44 cellular contexts compared by ENCODE assay signal in genomic region chr9:87859786-87860185, GRCh38. TPM values are rescaled to one million over a fixed set of nuclear protein-coding genes. Genes with fewer than 3 reads are reported as not detected.
"Had no signal": no experiment of that assay in that cellular context is flagged by ENCODE, and none has a peak within 500 bp of the region (broad histone marks: within the 10 kb centered on the region; RNA-seq: fewer than 3 reads in every experiment).

No MANE protein-coding gene starts in this region.

- H3K36me3 ChIP-seq: adrenal gland, ascending aorta, brain microvascular endothelial cell, breast epithelium, cardiac muscle cell had no signal

- H3K27me3 ChIP-seq: adrenal gland, ascending aorta, body of pancreas, brain microvascular endothelial cell, breast epithelium, cardiac muscle cell had no signal

- H3K4me3 Mint-ChIP-seq: activated naive CD4-positive, alpha-beta T cell treated with anti-CD3 and anti-CD28 coated beads for 36 hours; activated naive CD4-positive, alpha-beta T cell treated with anti-CD3 and anti-CD28 coated beads, Interleukin-2, amount 10 ng/mL, durations not matched to agents 7 days and 5 days; activated naive CD4-positive, alpha-beta T cell treated with anti-CD3 and anti-CD28 coated beads, Interleukin-2, amount 50 U/mL, for 24 hours; activated naive CD8-positive, alpha-beta T cell; activated naive CD8-positive, alpha-beta T cell treated with anti-CD3 and anti-CD28 coated beads for 36 hours; activated naive CD8-positive, alpha-beta T cell treated with anti-CD3 and anti-CD28 coated beads, Interleukin-2, amount 10 ng/mL, durations not matched to agents 7 days and 5 days; activated naive CD8-positive, alpha-beta T cell treated with anti-CD3 and anti-CD28 coated beads, Interleukin-2, amount 50 U/mL, for 24 hours; activated T-cell treated with anti-CD3 and anti-CD28 coated beads, Interleukin-2, amount 50 U/mL, for 24 hours; activated T-cell treated with anti-CD3 and anti-CD28 coated beads, Interleukin-2, amount 50 U/mL, for 4 hours; activated T-cell treated with anti-CD3 and anti-CD28 coated beads, Interleukin-2, amount 50 U/mL, for 72 hours; activated T-helper 1 cell treated with anti-CD3 and anti-CD28 coated beads, Interleukin-12 subunit alpha, Interleukin-12 subunit beta, Interleukin-2, Interleukin-4 antibody, amounts not matched to agents 30 ng/mL and 10 ng/mL and 1 ng/mL, durations not matched to agents 14 hours and 24 hours and 36 hours; activated T-helper 17 cell treated with anti-CD3 and anti-CD28 coated beads, Interleukin-2, amount 50 U/mL, for 72 hours; brain; central memory CD8-positive, alpha-beta T cell had no signal

- H3K27ac Mint-ChIP-seq: activated naive CD4-positive, alpha-beta T cell treated with anti-CD3 and anti-CD28 coated beads for 36 hours; activated naive CD4-positive, alpha-beta T cell treated with anti-CD3 and anti-CD28 coated beads, Interleukin-2, amount 10 ng/mL, durations not matched to agents 7 days and 5 days; activated naive CD4-positive, alpha-beta T cell treated with anti-CD3 and anti-CD28 coated beads, Interleukin-2, amount 50 U/mL, for 24 hours; activated naive CD4-positive, alpha-beta T cell treated with anti-CD3 and anti-CD28 coated beads, Interleukin-2, amount 50 U/mL, for 72 hours; activated naive CD8-positive, alpha-beta T cell; activated naive CD8-positive, alpha-beta T cell treated with anti-CD3 and anti-CD28 coated beads for 36 hours; activated naive CD8-positive, alpha-beta T cell treated with anti-CD3 and anti-CD28 coated beads, Interleukin-2, amount 10 ng/mL, durations not matched to agents 7 days and 5 days; activated naive CD8-positive, alpha-beta T cell treated with anti-CD3 and anti-CD28 coated beads, Interleukin-2, amount 50 U/mL, for 24 hours; activated T-cell treated with anti-CD3 and anti-CD28 coated beads, Interleukin-2, amount 50 U/mL, for 24 hours; activated T-cell treated with anti-CD3 and anti-CD28 coated beads, Interleukin-2, amount 50 U/mL, for 72 hours; activated T-helper 1 cell treated with anti-CD3 and anti-CD28 coated beads, Interleukin-12 subunit alpha, Interleukin-12 subunit beta, Interleukin-2, Interleukin-4 antibody, amounts not matched to agents 30 ng/mL and 10 ng/mL and 1 ng/mL, durations not matched to agents 14 hours and 24 hours and 36 hours; activated T-helper 17 cell treated with anti-CD3 and anti-CD28 coated beads, Interleukin-2, amount 50 U/mL, for 72 hours; activated T-helper 2 cell treated with anti-CD3 and anti-CD28 coated beads, Interferon-gamma antibody, Interleukin-2, Interleukin-4, amounts not matched to agents 10 μg/mL and 5 μg/mL and 100 μg/mL, durations not matched to agents 14 hours and 24 hours and 36 hours; brain had no signal

- H3K27ac ChIP-seq: adrenal gland, ascending aorta, body of pancreas, brain microvascular endothelial cell, breast epithelium, cardiac muscle cell had no signal

- H3K9me3 ChIP-seq: adrenal gland, ascending aorta had no signal

- ATAC-seq: activated naive CD4-positive, alpha-beta T cell treated with anti-CD3 and anti-CD28 coated beads, Interleukin-2, amount 50 U/mL, for 72 hours; activated naive CD8-positive, alpha-beta T cell treated with anti-CD3 and anti-CD28 coated beads, Interleukin-2, amount 50 U/mL, for 24 hours; activated T-cell treated with anti-CD3 and anti-CD28 coated beads, Interleukin-2, amount 50 U/mL, for 4 hours; activated T-cell treated with anti-CD3 and anti-CD28 coated beads, Interleukin-2, amount 50 U/mL, for 72 hours; activated T-helper 17 cell treated with anti-CD3 and anti-CD28 coated beads, Interleukin-2, amount 50 U/mL, for 72 hours; body of pancreas had no signal

- H3K4me1 Mint-ChIP-seq: activated naive CD4-positive, alpha-beta T cell treated with anti-CD3 and anti-CD28 coated beads, Interleukin-2, amount 10 ng/mL, durations not matched to agents 7 days and 5 days; activated naive CD4-positive, alpha-beta T cell treated with anti-CD3 and anti-CD28 coated beads, Interleukin-2, amount 50 U/mL, for 24 hours; activated naive CD8-positive, alpha-beta T cell treated with anti-CD3 and anti-CD28 coated beads for 36 hours; activated naive CD8-positive, alpha-beta T cell treated with anti-CD3 and anti-CD28 coated beads, Interleukin-2, amount 10 ng/mL, durations not matched to agents 7 days and 5 days; activated naive CD8-positive, alpha-beta T cell treated with anti-CD3 and anti-CD28 coated beads, Interleukin-2, amount 50 U/mL, for 24 hours; activated T-helper 17 cell treated with anti-CD3 and anti-CD28 coated beads, Interleukin-2, amount 50 U/mL, for 72 hours; central memory CD8-positive, alpha-beta T cell had no signal

- DNase-seq: activated effector memory CD4-positive, alpha-beta T cell treated with anti-CD3 and anti-CD28 coated beads, Interleukin-2, amount 50 U/mL, for 16 hours; activated effector memory CD4-positive, alpha-beta T cell treated with Interleukin-2 at 50 U/mL for 16 hours; activated gamma-delta T cell; activated gamma-delta T cell treated with Interleukin-2 at 50 U/mL for 16 hours; activated naive CD4-positive, alpha-beta T cell; activated naive CD4-positive, alpha-beta T cell treated with anti-CD3 and anti-CD28 coated beads for 36 hours; activated naive CD4-positive, alpha-beta T cell treated with anti-CD3 and anti-CD28 coated beads, Interleukin-2, amount 10 ng/mL, durations not matched to agents 7 days and 5 days; activated naive CD4-positive, alpha-beta T cell treated with anti-CD3 and anti-CD28 coated beads, Interleukin-2, amount 50 U/mL, for 16 hours; activated naive CD4-positive, alpha-beta T cell treated with Interleukin-2 at 50 U/mL for 16 hours; activated naive CD8-positive, alpha-beta T cell treated with anti-CD3 and anti-CD28 coated beads for 36 hours; activated naive CD8-positive, alpha-beta T cell treated with anti-CD3 and anti-CD28 coated beads, Interleukin-2, amount 10 ng/mL, durations not matched to agents 7 days and 5 days; activated naive CD8-positive, alpha-beta T cell treated with anti-CD3 and anti-CD28 coated beads, Interleukin-2, amount 50 U/mL, for 24 hours; activated T-cell treated with anti-CD3 and anti-CD28 coated beads, Interleukin-2, amount 50 U/mL, for 1 hour; activated T-cell treated with anti-CD3 and anti-CD28 coated beads, Interleukin-2, amount 50 U/mL, for 24 hours; activated T-cell treated with anti-CD3 and anti-CD28 coated beads, Interleukin-2, amount 50 U/mL, for 4 hours; activated T-cell treated with anti-CD3 and anti-CD28 coated beads, Interleukin-2, amount 50 U/mL, for 48 hours; activated T-cell treated with anti-CD3 and anti-CD28 coated beads, Interleukin-2, amount 50 U/mL, for 72 hours; amniotic stem cell; amygdala; anterior cingulate cortex; aorta; body of pancreas; brain microvascular endothelial cell; caudate nucleus; central memory CD4-positive, alpha-beta T cell; cerebellar nuclear complex had no signal

- H3K4me3 ChIP-seq: adrenal gland, ascending aorta, body of pancreas, breast epithelium, cardiac muscle cell had no signal

- H3K9me3 Mint-ChIP-seq: activated naive CD4-positive, alpha-beta T cell treated with anti-CD3 and anti-CD28 coated beads, Interleukin-2, amount 50 U/mL, for 24 hours; activated T-helper 1 cell treated with anti-CD3 and anti-CD28 coated beads, Interleukin-12 subunit alpha, Interleukin-12 subunit beta, Interleukin-2, Interleukin-4 antibody, amounts not matched to agents 30 ng/mL and 10 ng/mL and 1 ng/mL, durations not matched to agents 14 hours and 24 hours and 36 hours; central memory CD8-positive, alpha-beta T cell had no signal

- H3K4me1 ChIP-seq: adrenal gland, ascending aorta, body of pancreas, breast epithelium had no signal

- H3K27me3 Mint-ChIP-seq: activated naive CD4-positive, alpha-beta T cell treated with anti-CD3 and anti-CD28 coated beads, Interleukin-2, amount 50 U/mL, for 24 hours had no signal

- H3K36me3 Mint-ChIP-seq: activated naive CD4-positive, alpha-beta T cell treated with anti-CD3 and anti-CD28 coated beads, Interleukin-2, amount 10 ng/mL, durations not matched to agents 7 days and 5 days; activated naive CD8-positive, alpha-beta T cell treated with anti-CD3 and anti-CD28 coated beads for 36 hours; activated naive CD8-positive, alpha-beta T cell treated with anti-CD3 and anti-CD28 coated beads, Interleukin-2, amount 10 ng/mL, durations not matched to agents 7 days and 5 days; brain had no signal

RNA-seq across cellular contexts. Expression of gene SPATA31E1, which starts 22.9 kb away (rescaled TPM):
- total RNA-seq: activated naive CD4-positive, alpha-beta T cell treated with anti-CD3 and anti-CD28 coated beads for 36 hours; activated naive CD4-positive, alpha-beta T cell treated with anti-CD3 and anti-CD28 coated beads, Interleukin-2, amount 50 U/mL, for 72 hours; activated naive CD8-positive, alpha-beta T cell treated with anti-CD3 and anti-CD28 coated beads for 36 hours; activated naive CD8-positive, alpha-beta T cell treated with anti-CD3 and anti-CD28 coated beads, Interleukin-2, amount 10 ng/mL, durations not matched to agents 7 days and 5 days; activated T-cell treated with anti-CD3 and anti-CD28 coated beads, Interleukin-2, amount 50 U/mL, for 4 hours; activated T-cell treated with anti-CD3 and anti-CD28 coated beads, Interleukin-2, amount 50 U/mL, for 72 hours; activated T-helper 1 cell treated with anti-CD3 and anti-CD28 coated beads, Interleukin-12 subunit alpha, Interleukin-12 subunit beta, Interleukin-2, Interleukin-4 antibody, amounts not matched to agents 30 ng/mL and 10 ng/mL and 1 ng/mL, durations not matched to agents 14 hours and 24 hours and 36 hours; activated T-helper 17 cell treated with anti-CD3 and anti-CD28 coated beads, Interleukin-2, amount 50 U/mL, for 72 hours; activated T-helper 2 cell treated with anti-CD3 and anti-CD28 coated beads, Interferon-gamma antibody, Interleukin-2, Interleukin-4, amounts not matched to agents 10 μg/mL and 5 μg/mL and 100 μg/mL, durations not matched to agents 14 hours and 24 hours and 36 hours; adrenal gland; aorta; ascending aorta; astrocyte; body of pancreas; breast epithelium; bronchial epithelial cell; cardiac muscle cell; cardiac septum; cerebellum; chondrocyte had no signal
- polyA plus RNA-seq: adipose tissue, adrenal gland, aorta, cardiac muscle cell had no signal

RNA-seq across cellular contexts. Expression of gene SPATA31C1, which starts 58.0 kb away (rescaled TPM):
- total RNA-seq: activated naive CD4-positive, alpha-beta T cell treated with anti-CD3 and anti-CD28 coated beads for 36 hours; activated naive CD4-positive, alpha-beta T cell treated with anti-CD3 and anti-CD28 coated beads, Interleukin-2, amount 50 U/mL, for 72 hours; activated naive CD8-positive, alpha-beta T cell treated with anti-CD3 and anti-CD28 coated beads for 36 hours; activated naive CD8-positive, alpha-beta T cell treated with anti-CD3 and anti-CD28 coated beads, Interleukin-2, amount 10 ng/mL, durations not matched to agents 7 days and 5 days; activated T-cell treated with anti-CD3 and anti-CD28 coated beads, Interleukin-2, amount 50 U/mL, for 4 hours; activated T-cell treated with anti-CD3 and anti-CD28 coated beads, Interleukin-2, amount 50 U/mL, for 72 hours; activated T-helper 1 cell treated with anti-CD3 and anti-CD28 coated beads, Interleukin-12 subunit alpha, Interleukin-12 subunit beta, Interleukin-2, Interleukin-4 antibody, amounts not matched to agents 30 ng/mL and 10 ng/mL and 1 ng/mL, durations not matched to agents 14 hours and 24 hours and 36 hours; activated T-helper 2 cell treated with anti-CD3 and anti-CD28 coated beads, Interferon-gamma antibody, Interleukin-2, Interleukin-4, amounts not matched to agents 10 μg/mL and 5 μg/mL and 100 μg/mL, durations not matched to agents 14 hours and 24 hours and 36 hours; adrenal gland; aorta; ascending aorta; astrocyte; body of pancreas; breast epithelium; bronchial epithelial cell; cardiac muscle cell; cardiac septum; cerebellum; chondrocyte had no signal
- polyA plus RNA-seq: adipose tissue, adrenal gland, aorta, cardiac muscle cell had no signal
